10 cellular contexts compared by ENCODE assay signal in genomic region chr2:39568561-39569006, GRCh38.
A peak's percentile ranks its signal among the peaks of the same experiment; 100 is the strongest.
DNase-seq lines count a peak whose midpoint lies in the region; ATAC-seq and TF ChIP-seq lines count a peak whose summit lies in the region.
"Had no signal": no experiment of that assay in that cellular context is flagged by ENCODE, and none has a peak within 500 bp of the region (broad histone marks: within the 10 kb centered on the region; RNA-seq: fewer than 3 reads in every experiment).

No MANE protein-coding gene starts in this region.

- H3K27me3 Mint-ChIP-seq in Caco-2 (ENCODE audit: insufficient read depth, unreplicated experiment): no peaks in the 10 kb centered on the region

- intact Hi-C loops in Caco-2 (cut with micrococcal nuclease; ENCODE audit: unreplicated experiment): loop anchor here (1.0 to 2.0 kb wide), 2 partner anchors 20 to 132 kb away; no protein-coding TSS in a partner anchor

- H2AK5ac ChIP-seq in trophoblast cell (ENCODE audit: low read length): no peak overlapping the region

- H3K4me1 ChIP-seq in Caco-2 (peaks cover 18% of the 10 kb centered on the region), trophoblast cell (ENCODE audit: control insufficient read depth in 1 of 2, insufficient read depth in 2 of 2, low read length in 2 of 2) (peaks cover 5 to 15% of the 10 kb centered on the region in 2 experiments), HAP-1 (no peaks in the 10 kb centered on the region; the same call in 1 of the 2 replicates)

- H3K9me3 Mint-ChIP-seq in Caco-2 (ENCODE audit: unreplicated experiment): peaks cover 9% of the 10 kb centered on the region

- no peak overlapping the region for H3K18ac ChIP-seq in trophoblast cell (ENCODE audit: low read length)

- TF ChIP-seq CTCF in Caco-2 (IDR thresholded peaks at IDR 0.05; ENCODE audit: insufficient read depth in 1 of 2, low read depth in 1 of 2, low read length in 1 of 2, severe bottlenecking in 1 of 2, unreplicated experiment in 1 of 2) (no peak), RWPE1 (conservative IDR thresholded peaks at IDR 0.05; ENCODE audit: low read depth) (no peak)

- WGBS in trophoblast cell (ENCODE audit: extremely low coverage, insufficient coverage, insufficient read length): no CpG with 5 or more reads among the region's 3 CpGs

- no peak overlapping the region for H3K4ac ChIP-seq in trophoblast cell (ENCODE audit: low read depth, low read length)

- H3K4me2 ChIP-seq in trophoblast cell (ENCODE audit: low read length): peak overlapping the region; percentile 4

- H3K27ac ChIP-seq in RWPE1: peak overlapping the region; percentile 71
- peak overlapping the region; percentile 49 for H3K27ac ChIP-seq in trophoblast cell (ENCODE audit: low read depth, low read length)

- no peak overlapping the region for H2BK120ac ChIP-seq in trophoblast cell (ENCODE audit: insufficient read depth, low read length, poor library complexity)

- H4K12ac ChIP-seq in trophoblast cell (ENCODE audit: low read depth, low read length): no peak overlapping the region

- DNase-seq in Caco-2 (no peak), RWPE1 (ENCODE audit: low spot score) (peak; percentile 77), fibroblast of gingiva (ENCODE audit: low read depth) (peak; percentile 70), trophoblast cell (peak; percentile 24 to 83), HAP-1 (ENCODE audit: low spot score in 2 of 2) (no peak)
- no peak for DNase-seq in stimulated activated CD4-positive, alpha-beta T cell treated with anti-CD3 and anti-CD28 coated beads, Interleukin-4, amount 100 ng/mL, for 1 hour
- DNase-seq: NCI-H2081; stimulated activated CD4-positive, alpha-beta T cell treated with anti-CD3 and anti-CD28 coated beads, Interleukin-2, amount 100 ng/mL, for 24 hours had no signal

- no TSS peak for BruUV-seq in Caco-2 (replicated peaks; lab: Mats Ljungman, UMichigan)

- H3K9me3 ChIP-seq in Caco-2 (peaks cover 8% of the 10 kb centered on the region; the same call in 1 of the 2 replicates), trophoblast cell (ENCODE audit: insufficient read depth, low read depth, low read length) (peaks cover 1% of the 10 kb centered on the region), HAP-1 (no peaks in the 10 kb centered on the region)

- no peaks in the 10 kb centered on the region for H3K36me3 ChIP-seq in Caco-2 (ENCODE audit: control insufficient read depth, insufficient read depth, low read length)
- H3K36me3 ChIP-seq in trophoblast cell (ENCODE audit: control insufficient read depth in 1 of 2, insufficient read depth in 2 of 2, low read length in 2 of 2): no peaks in the 10 kb centered on the region
- no peaks in the 10 kb centered on the region for H3K36me3 ChIP-seq in HAP-1 (replicated peaks)

- CTCF ChIA-PET in Caco-2 (lab: Charles Lee) (no interaction called here), RWPE1 (lab: Yijun Ruan, JAX) (interaction anchor here (0.5 kb wide), 1 partner anchor 25 kb away, joined by 3 read pairs; no protein-coding TSS in a partner anchor)

- no peak overlapping the region for H2BK12ac ChIP-seq in trophoblast cell (ENCODE audit: low read length)

- ATAC-seq in GM18870 (IDR thresholded peaks at IDR 0.05; ENCODE audit: unreplicated experiment): no peak
- no peak for ATAC-seq in GM21526 (IDR thresholded peaks at IDR 0.05; ENCODE audit: low FRiP score, unreplicated experiment)

- peaks cover 27% of the 10 kb centered on the region for H3K4me1 Mint-ChIP-seq in Caco-2 (ENCODE audit: low read depth, unreplicated experiment)

- no peak overlapping the region for H3K9ac ChIP-seq in trophoblast cell (ENCODE audit: low read length)

- H3K79me1 ChIP-seq in trophoblast cell (ENCODE audit: low read length): peaks cover 13% of the 10 kb centered on the region

- no peak overlapping the region for H4K8ac ChIP-seq in trophoblast cell (ENCODE audit: low read depth, low read length)

- H3K27me3 ChIP-seq in Caco-2 (replicated peaks; ENCODE audit: control insufficient read depth, insufficient read depth, low read length) (no peaks in the 10 kb centered on the region), trophoblast cell (ENCODE audit: insufficient read depth, low read length) (no peaks in the 10 kb centered on the region), HAP-1 (ENCODE audit: low read depth) (no peaks in the 10 kb centered on the region)

- H3K36me3 Mint-ChIP-seq in Caco-2 (ENCODE audit: insufficient read depth, unreplicated experiment): peaks cover 7% of the 10 kb centered on the region

- H3K27ac Mint-ChIP-seq in Caco-2 (ENCODE audit: unreplicated experiment): peak overlapping the region; percentile 73

- POLR2A ChIA-PET in Caco-2 (lab: Charles Lee) (no interaction called here), RWPE1 (lab: Yijun Ruan, JAX; ENCODE audit: low non-redundant PET) (no interaction called here)

- H3K14ac ChIP-seq in trophoblast cell (ENCODE audit: low read length): no peak overlapping the region

- H2AFZ ChIP-seq in trophoblast cell (ENCODE audit: insufficient read depth, low read length, poor library complexity): no peak overlapping the region

- H2BK5ac ChIP-seq in trophoblast cell (ENCODE audit: low read depth, low read length, poor library complexity): no peak overlapping the region

- H3K4me3 Mint-ChIP-seq in Caco-2 (ENCODE audit: unreplicated experiment): peak overlapping the region; percentile 26

- no peaks in the 10 kb centered on the region for H3K79me2 ChIP-seq in trophoblast cell (ENCODE audit: control insufficient read depth, insufficient read depth, low read length, poor library complexity)

- H4K91ac ChIP-seq in trophoblast cell (ENCODE audit: low read depth, low read length): no peak overlapping the region

- H3K4me3 ChIP-seq in Caco-2 (ENCODE audit: low read depth, low read length) (no peak overlapping the region), trophoblast cell (ENCODE audit: low read depth, low read length) (no peak overlapping the region), HAP-1 (no peak overlapping the region)

- no peak overlapping the region for H3K23ac ChIP-seq in trophoblast cell (ENCODE audit: low read length)

- in situ Hi-C loops in HAP-1 (cut with MboI; ENCODE audit: low sequenced_read_pairs): no loop called here

Comparison
In these comparisons a context has a peak if more than half of its experiments do, and no peak if none do; other contexts are left out.
1. DNase-seq: peak in RWPE1 (single experiment), fibroblast of gingiva (single experiment) and trophoblast cell (2 of 2); none in Caco-2 (0 of 2), HAP-1 (0 of 2) and stimulated activated CD4-positive, alpha-beta T cell treated with anti-CD3 and anti-CD28 coated beads, Interleukin-4, amount 100 ng/mL, for 1 hour (single experiment).